ENCODE assay signal across 19 cellular contexts in genomic region chr10:79336739-79337138, GRCh38. TPM values are rescaled to one million over a fixed set of nuclear protein-coding genes. Genes with fewer than 3 reads are reported as not detected.
DNase-seq lines count a peak whose midpoint lies in the region; ATAC-seq, FAIRE-seq and TF ChIP-seq lines count a peak whose summit lies in the region.
"Had no signal": no experiment of that assay in that cellular context is flagged by ENCODE, and none has a peak within 500 bp of the region (broad histone marks: within the 10 kb centered on the region; RNA-seq: fewer than 3 reads in every experiment).

No MANE protein-coding gene starts in this region.

- H3K4me1 Mint-ChIP-seq in CD14-positive monocyte: peaks cover 14% of the 10 kb centered on the region
- H3K4me1 Mint-ChIP-seq in activated naive CD8-positive, alpha-beta T cell treated with anti-CD3 and anti-CD28 coated beads for 36 hours: peaks cover 14% of the 10 kb centered on the region

- H3K36me3 ChIP-seq in HepG2 (replicated peaks in 1 of 2; ENCODE audit: control insufficient read depth in 1 of 2, insufficient read depth in 2 of 2, low read length in 2 of 2) (no peaks in the 10 kb centered on the region), ovary (no peaks in the 10 kb centered on the region)
- H3K36me3 ChIP-seq: esophagus muscularis mucosa, prostate gland had no signal

- H3K79me2 ChIP-seq in HepG2 (ENCODE audit: insufficient read depth, low read length): no peaks in the 10 kb centered on the region

- 94% methylated on average over 5 of the region's 7 CpGs for WGBS in HepG2 (ENCODE audit: low lambda C conversion rate)
- 69 to 78% (median 76%) methylated on average over 7 of the region's 7 CpGs for WGBS in ovary, 3 donors

- in situ Hi-C loops in astrocyte of the spinal cord (cut with HindIII; ENCODE audit: low sequenced_read_pairs): no loop called here
- in situ Hi-C loops in HepG2 (cut with HindIII; ENCODE audit: extremely low pct_ligation_motif_present, low pct_unique_long_range_greater_than_20kb): no loop called here

- POLR2A ChIA-PET in HepG2 (lab: Yijun Ruan, JAX): interaction anchor here (0.8 to 5.3 kb wide), 6 partner anchors 10 to 43 kb away, joined by 3 to 134 read pairs (median 4); partner anchors contain the start of gene PPIF

- H3K27me3 Mint-ChIP-seq in CD14-positive monocyte (ENCODE audit: low read depth in 3 of 3): peaks cover 3 to 7% (median 5%) of the 10 kb centered on the region in 3 donors
- no peaks in the 10 kb centered on the region for H3K27me3 Mint-ChIP-seq in activated naive CD8-positive, alpha-beta T cell treated with anti-CD3 and anti-CD28 coated beads for 36 hours
- H3K27me3 Mint-ChIP-seq: CD4-positive, alpha-beta T cell; memory B cell; stimulated activated naive B cell treated with anti-CD40 and anti-IgM and Interleukin-4, amounts not matched to agents 10 μg/mL and 1 μg/mL and 100 μg/mL, for 72 hours had no signal

- H3K36me3 Mint-ChIP-seq in CD14-positive monocyte: peaks cover 0 to 3% of the 10 kb centered on the region in 2 donors
- H3K36me3 Mint-ChIP-seq in activated naive CD8-positive, alpha-beta T cell treated with anti-CD3 and anti-CD28 coated beads for 36 hours: peaks cover 5% of the 10 kb centered on the region
- H3K36me3 Mint-ChIP-seq: memory B cell; stimulated activated naive B cell treated with anti-CD40 and anti-IgM and Interleukin-4, amounts not matched to agents 10 μg/mL and 1 μg/mL and 100 μg/mL, for 72 hours had no signal

- FAIRE-seq in HepG2 (lab: Jason Lieb, UNC): no peak
- FAIRE-seq: TTC549 had no signal

- H3K4me1 ChIP-seq in HepG2 (ENCODE audit: insufficient read depth, low read length) (peaks cover 70% of the 10 kb centered on the region), ovary (ENCODE audit: insufficient read depth) (peaks cover 12% of the 10 kb centered on the region)
- H3K4me1 ChIP-seq: prostate gland had no signal

- no TSS peak for BruUV-seq in HepG2 (replicated peaks; lab: Mats Ljungman, UMichigan)

- TF ChIP-seq EP300 in Ishikawa (IDR thresholded peaks at IDR 0.05; ENCODE audit: borderline replicate concordance) (peak; percentile 99), HepG2 (IDR thresholded peaks at IDR 0.05; ENCODE audit: low read depth in 2 of 2, low read length in 2 of 2) (no peak), HepG2 (CRISPR knock-in tag; IDR thresholded peaks at IDR 0.05; ENCODE audit: borderline replicate concordance) (no peak), ovary (IDR thresholded peaks at IDR 0.05) (no peak)

- H3K4me3 Mint-ChIP-seq in CD14-positive monocyte: no peak overlapping the region
- no peak overlapping the region for H3K4me3 Mint-ChIP-seq in activated naive CD8-positive, alpha-beta T cell treated with anti-CD3 and anti-CD28 coated beads for 36 hours
- H3K4me3 Mint-ChIP-seq: CD4-positive, alpha-beta T cell; memory B cell; nephron progenitor cell; stimulated activated naive B cell treated with anti-CD40 and anti-IgM and Interleukin-4, amounts not matched to agents 10 μg/mL and 1 μg/mL and 100 μg/mL, for 72 hours had no signal

- H3K27ac ChIP-seq in HepG2 (ENCODE audit: extremely low read length, insufficient read depth, low read length): peak overlapping the region; percentile 98
- H3K27ac ChIP-seq in ovary: peak overlapping the region in 1 of 2 donors; percentile 8
- H3K27ac ChIP-seq: esophagus muscularis mucosa, prostate gland had no signal

- peak; percentile 33 for DNase-seq in CD14-positive monocyte (ENCODE audit: low spot score)
- DNase-seq in astrocyte of the spinal cord (ENCODE audit: low read depth, low spot score): peak; percentile 65
- DNase-seq in HepG2 (ENCODE audit: low spot score): no peak
- no peak for DNase-seq in glomerular visceral epithelial cell (ENCODE audit: extremely low spot score)
- DNase-seq in ovary: no peak
- no peak for DNase-seq in activated naive CD8-positive, alpha-beta T cell treated with anti-CD3 and anti-CD28 coated beads for 36 hours
- DNase-seq: ACHN; activated naive CD4-positive, alpha-beta T cell; CD4-positive, alpha-beta T cell; NCI-H2171 treated with DMSO at 0.1 percent for 48 hours; nephron progenitor cell; RPMI8226; stimulated activated naive B cell treated with anti-CD40 and anti-IgM and Interleukin-4, amounts not matched to agents 10 μg/mL and 1 μg/mL and 100 μg/mL, for 72 hours had no signal

- H3K4me3 ChIP-seq in astrocyte of the spinal cord (ENCODE audit: low read depth, low read length) (no peak overlapping the region), HepG2 (replicated peaks in 1 of 3; ENCODE audit: insufficient read depth in 1 of 3, low read depth in 2 of 3, low read length in 3 of 3) (no peak overlapping the region), ovary (no peak overlapping the region)
- H3K4me3 ChIP-seq: esophagus muscularis mucosa, prostate gland had no signal

- H3K9ac ChIP-seq in HepG2 (ENCODE audit: insufficient read depth, low read depth, low read length): peak overlapping the region; percentile 84

- peak; percentile 21; the same call in 1 of the 2 replicates for TF ChIP-seq RAD21 in Ishikawa (IDR thresholded peaks at IDR 0.05; ENCODE audit: low read depth)
- no peak for TF ChIP-seq RAD21 in HepG2 (CRISPR knock-in tag; IDR thresholded peaks at IDR 0.05)

- TF ChIP-seq POLR2A in HepG2 (IDR thresholded peaks at IDR 0.05; ENCODE audit: insufficient read depth in 1 of 2, low read depth in 2 of 2, low read length in 2 of 2) (no peak), ovary (IDR thresholded peaks at IDR 0.05) (no peak)

- peak overlapping the region in 3 of 7 donors; percentile 7 to 81 (median 20) for H3K27ac Mint-ChIP-seq in CD14-positive monocyte
- H3K27ac Mint-ChIP-seq in activated naive CD8-positive, alpha-beta T cell treated with anti-CD3 and anti-CD28 coated beads for 36 hours: no peak overlapping the region
- H3K27ac Mint-ChIP-seq: CD4-positive, alpha-beta T cell had no signal

- H3K27me3 ChIP-seq in HepG2 (ENCODE audit: control insufficient read depth in 1 of 2, insufficient read depth in 2 of 2, low read length in 2 of 2) (no peaks in the 10 kb centered on the region), ovary (no peaks in the 10 kb centered on the region)
- H3K27me3 ChIP-seq: esophagus muscularis mucosa had no signal

- no peaks in the 10 kb centered on the region for H4K20me1 ChIP-seq in HepG2 (ENCODE audit: insufficient read depth, low read length)

- H3K9me3 ChIP-seq in HepG2 (ENCODE audit: low read length) (no peaks in the 10 kb centered on the region), ovary (no peaks in the 10 kb centered on the region)
- H3K9me3 ChIP-seq: esophagus muscularis mucosa, prostate gland had no signal

- TF ChIP-seq CTCF in CD14-positive monocyte (IDR thresholded peaks at IDR 0.05): no peak
- TF ChIP-seq CTCF in astrocyte of the spinal cord (IDR thresholded peaks at IDR 0.05; ENCODE audit: low read depth, low read length): no peak
- TF ChIP-seq CTCF in HepG2 (CRISPR knock-in tag; IDR thresholded peaks at IDR 0.05): no peak
- no peak for TF ChIP-seq CTCF in ovary (IDR thresholded peaks at IDR 0.05)

- H2AFZ ChIP-seq in HepG2 (ENCODE audit: low read length): no peak overlapping the region

- no peak for ATAC-seq in HepG2
- ATAC-seq in GM21526 (IDR thresholded peaks at IDR 0.05; ENCODE audit: low FRiP score, unreplicated experiment): no peak
- ATAC-seq: stimulated activated naive B cell treated with anti-CD40 and anti-IgM and Interleukin-4, amounts not matched to agents 10 μg/mL and 1 μg/mL and 100 μg/mL, for 72 hours had no signal

- intact Hi-C loops in CD14-positive monocyte (cut with micrococcal nuclease) (no loop called here), HepG2 (cut with micrococcal nuclease; ENCODE audit: unreplicated experiment) (no loop called here), ovary (cut with DNase I) (no loop called here)

- H3K4me2 ChIP-seq in HepG2 (ENCODE audit: low read depth, low read length): peak overlapping the region; percentile 85; the same call in 1 of the 2 replicates

- peaks cover 0 to 7% (median 3%) of the 10 kb centered on the region in 7 donors for H3K9me3 Mint-ChIP-seq in CD14-positive monocyte
- peaks cover 1% of the 10 kb centered on the region for H3K9me3 Mint-ChIP-seq in activated naive CD8-positive, alpha-beta T cell treated with anti-CD3 and anti-CD28 coated beads for 36 hours
- H3K9me3 Mint-ChIP-seq: CD4-positive, alpha-beta T cell; memory B cell; stimulated activated naive B cell treated with anti-CD40 and anti-IgM and Interleukin-4, amounts not matched to agents 10 μg/mL and 1 μg/mL and 100 μg/mL, for 72 hours had no signal

- CTCF ChIA-PET in HepG2 (lab: Yijun Ruan, JAX; ENCODE audit: low intra/inter-chr PET ratio, low total read pairs): no interaction called here

TF ChIP-seq in Ishikawa, 13 proteins besides CTCF, POLR2A, EP300 and RAD21 (continues in another document):
- TF ChIP-seq CREB1 (IDR thresholded peaks at IDR 0.05; ENCODE audit: low read depth): 0 out of 2 replicates have a peak, but pooled peaks have one; percentile 16

TF ChIP-seq in HepG2, 621 proteins besides CTCF, POLR2A, EP300 and RAD21 (continues in another document):
- TF ChIP-seq SMARCE1 (IDR thresholded peaks at IDR 0.05; ENCODE audit: borderline replicate concordance): no peak

RNA-seq across cellular contexts. Expression of gene PPIF, which starts 10.5 kb away (rescaled TPM):
- polyA plus RNA-seq in CD14-positive monocyte: 10 to 100 TPM; 36.6 to 52.3 TPM
- 157 and 178 TPM in 2 replicates for total RNA-seq in HepG2 (2016; rRNA removed; fragmentation: Illumina TruSeq; extraction: Trizol)
- total RNA-seq in HepG2 (2016; cell fraction: cytosol; rRNA removed; fragmentation: Illumina TruSeq; extraction: Trizol; ENCODE audit: low read depth): 30.6 and 37.3 TPM in 2 replicates
- total RNA-seq in HepG2 (2016; cell fraction: insoluble cytoplasmic fraction; rRNA removed; fragmentation: Illumina TruSeq; extraction: Trizol): 154 and 176 TPM in 2 replicates
- total RNA-seq in HepG2 (2016; cell fraction: membrane; rRNA removed; fragmentation: Illumina TruSeq; extraction: Trizol): 93.6 and 97.6 TPM in 2 replicates
- total RNA-seq in HepG2 (2016; cell fraction: nucleus; rRNA removed; fragmentation: Illumina TruSeq; extraction: Trizol): 106 and 121 TPM in 2 replicates
- 134 and 147 TPM in 2 replicates for polyA plus RNA-seq in HepG2 (2011; rRNA removed)
- polyA plus RNA-seq in HepG2 (2011; cell fraction: cytosol; rRNA removed): 144 and 156 TPM in 2 replicates
- polyA plus RNA-seq in HepG2 (2011; cell fraction: nucleus; rRNA removed): 229 and 231 TPM in 2 replicates
- polyA plus RNA-seq in HepG2 (2012): 92.0 and 152 TPM in 2 replicates
- 48.0 and 48.3 TPM in 2 replicates for polyA plus RNA-seq in HepG2 (2016; cell fraction: cytosol; fragmentation: Illumina TruSeq; extraction: Trizol; ENCODE audit: low read depth)
- polyA plus RNA-seq in HepG2 (2016; cell fraction: insoluble cytoplasmic fraction; fragmentation: Illumina TruSeq; extraction: Trizol; ENCODE audit: low read depth): 270 and 301 TPM in 2 replicates
- polyA plus RNA-seq in HepG2 (2016; cell fraction: membrane; fragmentation: Illumina TruSeq; extraction: Trizol; ENCODE audit: low read depth): 80.3 and 83.8 TPM in 2 replicates
- polyA plus RNA-seq in HepG2 (2016; cell fraction: nucleus; fragmentation: Illumina TruSeq; extraction: Trizol; ENCODE audit: insufficient read depth, low read depth): 218 and 229 TPM in 2 replicates
- polyA minus RNA-seq in HepG2 (2011; rRNA and poly(A)+ RNA removed; ENCODE audit: low replicate concordance): 220 and 249 TPM in 2 replicates
- polyA minus RNA-seq in HepG2 (2011; cell fraction: cytosol; rRNA and poly(A)+ RNA removed): 69.6 and 71.7 TPM in 2 replicates
- 105 and 112 TPM in 2 replicates for polyA minus RNA-seq in HepG2 (2011; cell fraction: nucleus; rRNA and poly(A)+ RNA removed)
- 10 to 100 TPM; 15.5 to 39.2 (median 32.3) TPM for total RNA-seq in ovary
- 10 to 100 TPM; 18.3 to 64.3 TPM for polyA plus RNA-seq in ovary
- total RNA-seq in activated naive CD8-positive, alpha-beta T cell treated with anti-CD3 and anti-CD28 coated beads for 36 hours: 100 to 1,000 TPM; 163 to 176 TPM

Comparison
In these comparisons a context has a peak if more than half of its experiments do, and no peak if none do; other contexts are left out.
1. DNase-seq: peak in CD14-positive monocyte (single experiment) and astrocyte of the spinal cord (single experiment); none in HepG2 (single experiment), glomerular visceral epithelial cell (single experiment), ovary (0 of 5) and activated naive CD8-positive, alpha-beta T cell treated with anti-CD3 and anti-CD28 coated beads for 36 hours (single experiment).